ENCODE assay signal across 1 cellular context in genomic region chr10:4981722-4982471, GRCh38.
TF ChIP-seq lines count a peak whose summit lies in the region.

No MANE protein-coding gene starts in this region.

TF ChIP-seq in HepG2, 621 proteins besides CTCF, POLR2A, EP300 and RAD21 (continued from another document and continues in another):
- no peak for TF ChIP-seq DZIP1 (CRISPR knock-in tag; IDR thresholded peaks at IDR 0.05)
- TF ChIP-seq TRIM22 (IDR thresholded peaks at IDR 0.05) = no peak
- no peak for TF ChIP-seq ATF7 (IDR thresholded peaks at IDR 0.05)
- no peak for TF ChIP-seq ATF7 (CRISPR knock-in tag; IDR thresholded peaks at IDR 0.05)
- no peak for TF ChIP-seq ZBTB1 (CRISPR knock-in tag; IDR thresholded peaks at IDR 0.05; ENCODE audit: borderline replicate concordance)
- no peak for TF ChIP-seq ZNF777 (CRISPR knock-in tag; IDR thresholded peaks at IDR 0.05)
- no peak; the same call in 1 of the 2 replicates for TF ChIP-seq ZNF143 (CRISPR knock-in tag; IDR thresholded peaks at IDR 0.05)
- no peak; the same call in 1 of the 2 replicates for TF ChIP-seq ZNF670 (CRISPR knock-in tag; IDR thresholded peaks at IDR 0.05; ENCODE audit: borderline replicate concordance)
- peak; percentile 38; the same call in 1 of the 2 replicates for TF ChIP-seq ZNF263 (CRISPR knock-in tag; IDR thresholded peaks at IDR 0.05)
- peak; percentile 52; the same call in 1 of the 2 replicates for TF ChIP-seq SPEN (CRISPR knock-in tag; IDR thresholded peaks at IDR 0.05; ENCODE audit: low read depth)
- no peak for TF ChIP-seq ZNF562 (CRISPR knock-in tag; IDR thresholded peaks at IDR 0.05; ENCODE audit: borderline replicate concordance)
- no peak for TF ChIP-seq HMGA1 (CRISPR knock-in tag; conservative IDR thresholded peaks at IDR 0.05)
- TF ChIP-seq IRF9 (CRISPR knock-in tag; IDR thresholded peaks at IDR 0.05; ENCODE audit: borderline replicate concordance) = no peak
- TF ChIP-seq ZBTB40 (IDR thresholded peaks at IDR 0.05) = no peak
- 0 out of 2 replicates have a peak, but pooled peaks have one; percentile 34 for TF ChIP-seq ZBTB40 (CRISPR knock-in tag; IDR thresholded peaks at IDR 0.05)
- TF ChIP-seq ZC3H4 (CRISPR knock-in tag; IDR thresholded peaks at IDR 0.05; ENCODE audit: borderline replicate concordance) = peak; percentile 97
- no peak for TF ChIP-seq ZFP36L2 (CRISPR knock-in tag; IDR thresholded peaks at IDR 0.05)
- TF ChIP-seq ZNF775 (CRISPR knock-in tag; IDR thresholded peaks at IDR 0.05; ENCODE audit: borderline replicate concordance) = no peak; the same call in 1 of the 2 replicates
- TF ChIP-seq ZFAT (CRISPR knock-in tag; conservative IDR thresholded peaks at IDR 0.05) = no peak
- TF ChIP-seq ZNF598 (CRISPR knock-in tag; IDR thresholded peaks at IDR 0.05; ENCODE audit: borderline replicate concordance) = no peak
- TF ChIP-seq ZNF607 (CRISPR knock-in tag; IDR thresholded peaks at IDR 0.05; ENCODE audit: borderline replicate concordance) = no peak
- TF ChIP-seq ZNF674 (CRISPR knock-in tag; IDR thresholded peaks at IDR 0.05; ENCODE audit: low read depth) = no peak
- TF ChIP-seq ELF3 (CRISPR knock-in tag; IDR thresholded peaks at IDR 0.05) = peak; percentile 12; the same call in 1 of the 2 replicates
- no peak for TF ChIP-seq TFAP4 (IDR thresholded peaks at IDR 0.05; ENCODE audit: borderline replicate concordance, low read depth)
- peak; percentile 99 for TF ChIP-seq KDM2A (CRISPR knock-in tag; IDR thresholded peaks at IDR 0.05; ENCODE audit: borderline replicate concordance, low read depth)
- TF ChIP-seq ZSCAN30 (CRISPR knock-in tag; IDR thresholded peaks at IDR 0.05) = no peak
- no peak for TF ChIP-seq NONO (IDR thresholded peaks at IDR 0.05)
- peak; percentile 33; the same call in 1 of the 2 replicates for TF ChIP-seq NONO (CRISPR knock-in tag; conservative IDR thresholded peaks at IDR 0.05)
- TF ChIP-seq SNRNP70 (IDR thresholded peaks at IDR 0.05; ENCODE audit: low read depth, low read length) = no peak; the same call in 1 of the 2 replicates
- TF ChIP-seq FOXP1 (IDR thresholded peaks at IDR 0.05) = no peak
- no peak for TF ChIP-seq FOXP1 (CRISPR knock-in tag; IDR thresholded peaks at IDR 0.05)
- peak; percentile 65 for TF ChIP-seq TEAD3 (CRISPR knock-in tag; optimal IDR thresholded peaks at IDR 0.05; ENCODE audit: borderline replicate concordance)
- TF ChIP-seq JUND (CRISPR knock-in tag; IDR thresholded peaks at IDR 0.05) = 0 out of 2 replicates have a peak, but pooled peaks have one; percentile 16
- TF ChIP-seq ZNF614 (CRISPR knock-in tag; IDR thresholded peaks at IDR 0.05; ENCODE audit: borderline replicate concordance) = no peak; the same call in 1 of the 2 replicates
- TF ChIP-seq ARNT2 (CRISPR knock-in tag; IDR thresholded peaks at IDR 0.05; ENCODE audit: low read depth) = peak; percentile 79; the same call in 1 of the 2 replicates
- TF ChIP-seq SMYD3 (CRISPR knock-in tag; IDR thresholded peaks at IDR 0.05) = peak; percentile 83; the same call in 1 of the 2 replicates
- TF ChIP-seq THAP11 (CRISPR knock-in tag; IDR thresholded peaks at IDR 0.05) = no peak; the same call in none of the 2 replicates
- no peak for TF ChIP-seq ZEB1 (IDR thresholded peaks at IDR 0.05; ENCODE audit: insufficient replicate concordance, low read depth)
- TF ChIP-seq ZSCAN21 (CRISPR knock-in tag; IDR thresholded peaks at IDR 0.05; ENCODE audit: borderline replicate concordance) = peak; percentile 82; the same call in 1 of the 2 replicates
- no peak for TF ChIP-seq SP2 (CRISPR knock-in tag; IDR thresholded peaks at IDR 0.05)
- no peak for TF ChIP-seq IRF1 (CRISPR knock-in tag; IDR thresholded peaks at IDR 0.05; ENCODE audit: low read depth)
- peak; percentile 93 for TF ChIP-seq FIP1L1 (IDR thresholded peaks at IDR 0.05; ENCODE audit: borderline replicate concordance, insufficient read depth, low read depth, low read length)
- TF ChIP-seq KMT2A (CRISPR knock-in tag; IDR thresholded peaks at IDR 0.05) = no peak
- no peak for TF ChIP-seq GZF1 (CRISPR knock-in tag; IDR thresholded peaks at IDR 0.05)
- TF ChIP-seq ATF7-NPFF (CRISPR knock-in tag; IDR thresholded peaks at IDR 0.05; ENCODE audit: low read depth) = no peak; the same call in 1 of the 2 replicates
- peak; percentile 84; the same call in 1 of the 2 replicates for TF ChIP-seq ZNF232 (CRISPR knock-in tag; IDR thresholded peaks at IDR 0.05; ENCODE audit: borderline replicate concordance)
